ENCODE assay signal across 14 cellular contexts in the genomic region with DNA sequence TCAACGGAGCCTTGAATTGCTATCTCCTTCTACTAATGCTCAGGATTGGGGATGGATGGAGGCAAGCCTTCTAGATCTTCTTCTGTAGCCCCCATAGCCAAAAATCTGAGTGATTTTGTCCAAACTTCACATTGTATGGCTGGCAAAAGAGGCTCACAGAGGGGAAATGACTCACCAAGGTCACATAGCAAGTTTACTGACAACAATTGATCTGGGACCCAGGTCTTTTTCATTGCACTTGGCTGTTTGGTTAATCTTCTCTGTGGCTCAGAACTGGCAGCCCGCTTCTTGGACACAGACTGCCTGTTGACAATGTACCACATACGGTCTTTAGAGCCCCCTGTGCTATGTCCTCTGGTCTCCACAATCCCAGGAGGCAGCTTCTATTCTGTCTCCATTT. TPM values are rescaled to one million over a fixed set of nuclear protein-coding genes. Genes with fewer than 3 reads are reported as not detected.
DNase-seq lines count a peak whose midpoint lies in the region; ATAC-seq and TF ChIP-seq lines count a peak whose summit lies in the region.
"Had no signal": no experiment of that assay in that cellular context is flagged by ENCODE, and none has a peak within 500 bp of the region (broad histone marks: within the 10 kb centered on the region; RNA-seq: fewer than 3 reads in every experiment).

No MANE protein-coding gene starts in this region.

- no peaks in the 10 kb centered on the region for H3K9me3 ChIP-seq in adipocyte (ENCODE audit: control insufficient read depth, low read length)
- H3K9me3 ChIP-seq: esophagus muscularis mucosa, Peyer's patch, upper lobe of right lung had no signal

- DNase-seq in NCI-H82 (lab: John Stamatoyannopoulos, UW) (peak; percentile 26), NCI-H82 treated with DMSO at 0.1 percent for 48 hours (lab: John Stamatoyannopoulos, UW; ENCODE audit: unreplicated experiment) (no peak), adipocyte (ENCODE audit: low read depth) (no peak), fibroblast of the aortic adventitia (ENCODE audit: low read depth) (peak; percentile 41), renal cortical epithelial cell (ENCODE audit: low read depth) (peak; percentile 16), DMS153 (lab: John Stamatoyannopoulos, UW) (no peak), T-helper 1 cell (no peak)

- peaks cover 21% of the 10 kb centered on the region for H3K27me3 ChIP-seq in adipocyte (replicated peaks; ENCODE audit: control insufficient read depth, insufficient read depth, low read length)
- H3K27me3 ChIP-seq: hepatocyte, Peyer's patch had no signal

- H3K9ac ChIP-seq in adipocyte (ENCODE audit: low read length), result peak overlapping the region; percentile 62

- no peaks in the 10 kb centered on the region for H3K36me3 ChIP-seq in adipocyte (ENCODE audit: control insufficient read depth, insufficient read depth, low read length, severe bottlenecking)
- H3K36me3 ChIP-seq: esophagus muscularis mucosa, Peyer's patch, upper lobe of right lung had no signal

- H3K4me1 ChIP-seq in adipocyte (ENCODE audit: control insufficient read depth, insufficient read depth, low read length), result peaks cover 13% of the 10 kb centered on the region
- H3K4me1 ChIP-seq: Peyer's patch, upper lobe of right lung had no signal

- no peak for TF ChIP-seq CTCF in fibroblast of the aortic adventitia (IDR thresholded peaks at IDR 0.05; ENCODE audit: insufficient read depth, low read length)

- ATAC-seq in GM18868 (IDR thresholded peaks at IDR 0.05; ENCODE audit: unreplicated experiment), result no peak

- H3K4me3 ChIP-seq in adipocyte (ENCODE audit: low read length) (no peak overlapping the region), fibroblast of the aortic adventitia (ENCODE audit: low read depth, low read length) (no peak overlapping the region)
- H3K4me3 ChIP-seq: esophagus muscularis mucosa, hepatocyte, Peyer's patch, upper lobe of right lung had no signal

RNA-seq across cellular contexts. Expression of a gene that starts 3.0 kb away (rescaled TPM):
- total RNA-seq in fibroblast of the aortic adventitia (ENCODE audit: low replicate concordance) (not detected in 2 replicates), renal cortical epithelial cell (not detected in 2 replicates)
- total RNA-seq: esophagus muscularis mucosa, hepatocyte, mononuclear cell, Peyer's patch, right cardiac atrium, upper lobe of right lung had no signal

RNA-seq across cellular contexts. Expression of a gene that starts 40.0 kb away (rescaled TPM):
- total RNA-seq in fibroblast of the aortic adventitia (ENCODE audit: low replicate concordance) (not detected in 2 replicates), renal cortical epithelial cell (not detected in 2 replicates)
- total RNA-seq: esophagus muscularis mucosa, hepatocyte, mononuclear cell, Peyer's patch, right cardiac atrium, upper lobe of right lung had no signal

RNA-seq across cellular contexts. Expression of a gene that starts 43.6 kb away (rescaled TPM):
- total RNA-seq in fibroblast of the aortic adventitia (ENCODE audit: low replicate concordance) (60.3 and 104 TPM in 2 replicates), renal cortical epithelial cell (112 and 124 TPM in 2 replicates)

Comparison
In these comparisons a context has a peak if more than half of its experiments do, and no peak if none do; other contexts are left out.
1. DNase-seq: peak in NCI-H82 (single experiment), fibroblast of the aortic adventitia (single experiment) and renal cortical epithelial cell (single experiment); none in NCI-H82 treated with DMSO at 0.1 percent for 48 hours (single experiment), adipocyte (single experiment), DMS153 (single experiment) and T-helper 1 cell (0 of 5).